Comparison of ENCODE assay signal across 19 cellular contexts in the genomic region with DNA sequence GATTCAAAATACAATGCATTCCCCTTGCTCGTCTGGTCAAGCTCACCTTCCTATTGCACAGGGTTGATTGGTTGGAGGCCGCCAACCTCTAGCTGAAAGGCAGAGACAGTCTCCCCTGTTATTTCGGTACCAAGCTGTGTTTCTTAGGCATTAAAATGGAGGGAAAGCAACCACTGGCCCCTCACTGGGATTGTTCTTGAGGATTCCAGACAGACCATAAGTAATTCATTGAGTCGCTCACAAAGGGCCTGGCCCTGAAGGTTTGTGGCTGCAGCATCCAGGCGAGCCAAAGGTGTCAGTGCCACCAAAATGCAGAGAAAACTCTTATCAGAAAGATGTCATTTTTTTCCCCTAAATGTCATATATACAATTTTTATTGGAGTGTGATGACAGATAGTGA.
DNase-seq lines count a peak whose midpoint lies in the region; ATAC-seq, FAIRE-seq and TF ChIP-seq lines count a peak whose summit lies in the region.
"Had no signal": no experiment of that assay in that cellular context is flagged by ENCODE, and none has a peak within 500 bp of the region (broad histone marks: within the 10 kb centered on the region; RNA-seq: fewer than 3 reads in every experiment).

No MANE protein-coding gene starts in this region.

- no peak overlapping the region for H3K9ac ChIP-seq in SK-N-MC (ENCODE audit: insufficient read length)
- H3K9ac ChIP-seq: BLaER1 had no signal

- H3K36me3 Mint-ChIP-seq in activated CD4-positive, alpha-beta T cell treated with anti-CD3 and anti-CD28 coated beads, Interleukin-2, amount 10 ng/mL, durations not matched to agents 7 days and 5 days (ENCODE audit: low read depth) = no peaks in the 10 kb centered on the region
- H3K36me3 Mint-ChIP-seq in activated CD4-positive, alpha-beta T cell treated with anti-CD3 and anti-CD28 coated beads, Interleukin-2, amount 10 ng/mL, durations not matched to agents 24 days and 14 days (ENCODE audit: low read depth) = no peaks in the 10 kb centered on the region
- H3K36me3 Mint-ChIP-seq in effector memory CD8-positive, alpha-beta T cell (ENCODE audit: insufficient read depth) = no peaks in the 10 kb centered on the region

- DNase-seq in activated CD4-positive, alpha-beta T cell treated with anti-CD3 and anti-CD28 coated beads, Interleukin-2, amount 10 ng/mL, durations not matched to agents 7 days and 5 days = no peak
- no peak for DNase-seq in activated CD4-positive, alpha-beta T cell treated with anti-CD3 and anti-CD28 coated beads, Interleukin-2, amount 10 ng/mL, durations not matched to agents 24 days and 14 days
- no peak for DNase-seq in SK-N-MC (ENCODE audit: low read depth, low spot score)
- DNase-seq in effector memory CD8-positive, alpha-beta T cell = no peak
- no peak for DNase-seq in pancreas
- no peak for DNase-seq in sciatic nerve (ENCODE audit: low spot score)
- DNase-seq: COR-L47; DMS153; EL; MV-4-11; NCI-H1417; NCI-H1930; NCI-H2171 treated with DMSO at 0.1 percent for 48 hours; NCI-H446 treated with DMSO at 0.1 percent for 48 hours; NK-92 treated with Interleukin-12 subunit alpha and Interleukin-12 subunit beta, amount 100 ng/mL, for 24 hours; SHP77 had no signal

- POLR2A ChIA-PET in activated CD4-positive, alpha-beta T cell treated with anti-CD3 and anti-CD28 coated beads, Interleukin-2, amount 10 ng/mL, durations not matched to agents 7 days and 5 days (lab: Charles Lee) = no interaction called here

- H3K4me1 Mint-ChIP-seq in activated CD4-positive, alpha-beta T cell treated with anti-CD3 and anti-CD28 coated beads, Interleukin-2, amount 10 ng/mL, durations not matched to agents 7 days and 5 days = peaks cover 24% of the 10 kb centered on the region
- peaks cover 17% of the 10 kb centered on the region for H3K4me1 Mint-ChIP-seq in activated CD4-positive, alpha-beta T cell treated with anti-CD3 and anti-CD28 coated beads, Interleukin-2, amount 10 ng/mL, durations not matched to agents 24 days and 14 days
- peaks cover 7 to 10% of the 10 kb centered on the region in 2 donors for H3K4me1 Mint-ChIP-seq in effector memory CD8-positive, alpha-beta T cell (ENCODE audit: low read depth in 2 of 2)

- ATAC-seq in effector memory CD8-positive, alpha-beta T cell (replicated peaks) = no peak
- no peak for ATAC-seq in HG02798 (IDR thresholded peaks at IDR 0.05; ENCODE audit: poor library complexity, unreplicated experiment)
- no peak for ATAC-seq in pancreas
- ATAC-seq in sciatic nerve = no peak

- CTCF ChIA-PET in activated CD4-positive, alpha-beta T cell treated with anti-CD3 and anti-CD28 coated beads, Interleukin-2, amount 10 ng/mL, durations not matched to agents 7 days and 5 days (lab: Charles Lee) = no interaction called here

- H3K27ac Mint-ChIP-seq in activated CD4-positive, alpha-beta T cell treated with anti-CD3 and anti-CD28 coated beads, Interleukin-2, amount 10 ng/mL, durations not matched to agents 7 days and 5 days = peak overlapping the region; percentile 83
- H3K27ac Mint-ChIP-seq in activated CD4-positive, alpha-beta T cell treated with anti-CD3 and anti-CD28 coated beads, Interleukin-2, amount 10 ng/mL, durations not matched to agents 24 days and 14 days = no peak overlapping the region
- H3K27ac Mint-ChIP-seq in effector memory CD8-positive, alpha-beta T cell = peak overlapping the region; percentile 17 to 75

- no peaks in the 10 kb centered on the region for H3K9me3 ChIP-seq in SK-N-MC (ENCODE audit: low read depth, low read length)
- H3K9me3 ChIP-seq in pancreas = no peaks in the 10 kb centered on the region

- no peaks in the 10 kb centered on the region for H3K4me1 ChIP-seq in pancreas

- H3K27ac ChIP-seq in SK-N-MC (no peak overlapping the region), pancreas (no peak overlapping the region)
- H3K27ac ChIP-seq: BLaER1 had no signal

- WGBS in pancreas, 2 donors = 93 to 99% methylated on average over 5 of the region's 5 CpGs

- no peak for TF ChIP-seq CTCF in pancreas (IDR thresholded peaks at IDR 0.05)

- peak overlapping the region; percentile 40 for H3K4me3 Mint-ChIP-seq in activated CD4-positive, alpha-beta T cell treated with anti-CD3 and anti-CD28 coated beads, Interleukin-2, amount 10 ng/mL, durations not matched to agents 7 days and 5 days
- H3K4me3 Mint-ChIP-seq in activated CD4-positive, alpha-beta T cell treated with anti-CD3 and anti-CD28 coated beads, Interleukin-2, amount 10 ng/mL, durations not matched to agents 24 days and 14 days = no peak overlapping the region
- peak overlapping the region in 1 of 2 donors; percentile 67 for H3K4me3 Mint-ChIP-seq in effector memory CD8-positive, alpha-beta T cell

- H3K9me3 Mint-ChIP-seq in activated CD4-positive, alpha-beta T cell treated with anti-CD3 and anti-CD28 coated beads, Interleukin-2, amount 10 ng/mL, durations not matched to agents 7 days and 5 days = no peaks in the 10 kb centered on the region
- H3K9me3 Mint-ChIP-seq in activated CD4-positive, alpha-beta T cell treated with anti-CD3 and anti-CD28 coated beads, Interleukin-2, amount 10 ng/mL, durations not matched to agents 24 days and 14 days = no peaks in the 10 kb centered on the region
- H3K9me3 Mint-ChIP-seq in effector memory CD8-positive, alpha-beta T cell = no peaks in the 10 kb centered on the region

- H3K4me3 ChIP-seq in SK-N-MC (peak overlapping the region; percentile 32), pancreas (no peak overlapping the region)
- H3K4me3 ChIP-seq: BLaER1 had no signal

- H3K36me3 ChIP-seq in SK-N-MC (ENCODE audit: insufficient read depth, low read length) (no peaks in the 10 kb centered on the region), pancreas (no peaks in the 10 kb centered on the region)
- H3K36me3 ChIP-seq: BLaER1 had no signal

- H3K27me3 Mint-ChIP-seq in activated CD4-positive, alpha-beta T cell treated with anti-CD3 and anti-CD28 coated beads, Interleukin-2, amount 10 ng/mL, durations not matched to agents 7 days and 5 days = no peaks in the 10 kb centered on the region
- peaks cover 19% of the 10 kb centered on the region for H3K27me3 Mint-ChIP-seq in activated CD4-positive, alpha-beta T cell treated with anti-CD3 and anti-CD28 coated beads, Interleukin-2, amount 10 ng/mL, durations not matched to agents 24 days and 14 days
- H3K27me3 Mint-ChIP-seq in effector memory CD8-positive, alpha-beta T cell = peaks cover 11 to 15% of the 10 kb centered on the region in 2 donors

- FAIRE-seq in pancreas (lab: Jason Lieb, UNC) = no peak
- FAIRE-seq: H54 had no signal

- H3K27me3 ChIP-seq in pancreas = no peaks in the 10 kb centered on the region
- H3K27me3 ChIP-seq: BLaER1 had no signal

- intact Hi-C loops in activated CD4-positive, alpha-beta T cell treated with anti-CD3 and anti-CD28 coated beads, Interleukin-2, amount 10 ng/mL, durations not matched to agents 24 days and 14 days (cut with micrococcal nuclease) = loop anchor here (5.0 kb wide), 1 partner anchor 334 kb away; no protein-coding TSS in a partner anchor
- intact Hi-C loops in pancreas (cut with DNase I) = no loop called here
- intact Hi-C loops in sciatic nerve (cut with DNase I) = no loop called here
